ENCODE assay signal across 39 cellular contexts in genomic region chr19:7793493-7793892, GRCh38. TPM values are rescaled to one million over a fixed set of nuclear protein-coding genes. Genes with fewer than 3 reads are reported as not detected.
A peak's percentile ranks its signal among the peaks of the same experiment; 100 is the strongest.
DNase-seq lines count a peak whose midpoint lies in the region; ATAC-seq and TF ChIP-seq lines count a peak whose summit lies in the region.
"Had no signal": no experiment of that assay in that cellular context is flagged by ENCODE, and none has a peak within 500 bp of the region (broad histone marks: within the 10 kb centered on the region; RNA-seq: fewer than 3 reads in every experiment).

No MANE protein-coding gene starts in this region.

- H4K91ac ChIP-seq in trophoblast cell (ENCODE audit: low read depth, low read length): no peak overlapping the region

- RAD21 ChIA-PET in HCT116 (lab: Charles Lee; ENCODE audit: low non-redundant PET in 1 of 2, low total read pairs in 2 of 2, uncharacterized antibody in 2 of 2, unreplicated experiment in 2 of 2): no interaction called here

- no peak overlapping the region for H4K8ac ChIP-seq in trophoblast cell (ENCODE audit: low read depth, low read length)

- H3K9ac ChIP-seq in HCT116 (ENCODE audit: low read length) (no peak overlapping the region), trophoblast cell (ENCODE audit: low read length) (no peak overlapping the region), colonic mucosa (ENCODE audit: low read depth in 2 of 2, low read length in 2 of 2) (no peak overlapping the region)
- H3K9ac ChIP-seq: BLaER1; BLaER1 treated with 17β-estradiol and CSF1 and Interleukin-3, amounts not matched to agents 10 nM and 100 nM had no signal

- H3K9me3 ChIP-seq in HCT116 (ENCODE audit: control insufficient read depth in 1 of 2, insufficient read depth in 1 of 2, low read depth in 1 of 2, low read length in 2 of 2) (no peaks in the 10 kb centered on the region), trophoblast cell (ENCODE audit: insufficient read depth, low read depth, low read length) (peaks cover 2% of the 10 kb centered on the region), colonic mucosa (no peaks in the 10 kb centered on the region)
- H3K9me3 ChIP-seq: A549, BE2C had no signal

- H3K4me3 Mint-ChIP-seq in activated T-helper 1 cell treated with anti-CD3 and anti-CD28 coated beads, Interleukin-12 subunit alpha, Interleukin-12 subunit beta, Interleukin-2, Interleukin-4 antibody, amounts not matched to agents 30 ng/mL and 10 ng/mL and 1 ng/mL, durations not matched to agents 14 hours and 24 hours and 36 hours: no peak overlapping the region
- H3K4me3 Mint-ChIP-seq in mesothelial cell of epicardium: no peak overlapping the region
- H3K4me3 Mint-ChIP-seq: B cell; CD14-positive monocyte; CD4-positive, alpha-beta memory T cell; CD4-positive, alpha-beta T cell; CD4-positive, CD25-positive, alpha-beta regulatory T cell; CD8-positive, alpha-beta memory T cell; CD8-positive, alpha-beta T cell had no signal

- H3K4me1 ChIP-seq in HCT116 (ENCODE audit: control insufficient read depth in 1 of 2, insufficient read depth in 2 of 2, low read length in 2 of 2) (peaks cover 2 to 3% of the 10 kb centered on the region in 2 experiments; a peak in 3 of 4 replicates), trophoblast cell (ENCODE audit: control insufficient read depth in 1 of 2, insufficient read depth in 2 of 2, low read length in 2 of 2) (peaks cover 20 to 24% of the 10 kb centered on the region in 2 experiments), colonic mucosa (no peaks in the 10 kb centered on the region)
- H3K4me1 ChIP-seq: A549, BE2C had no signal

- TF ChIP-seq RAD21 in HCT116 (IDR thresholded peaks at IDR 0.05; ENCODE audit: low read depth): no peak

- ATAC-seq in HCT116 (no peak), GM19397 (IDR thresholded peaks at IDR 0.05; ENCODE audit: unreplicated experiment) (no peak), HG03439 (IDR thresholded peaks at IDR 0.05; ENCODE audit: unreplicated experiment) (no peak)
- ATAC-seq: A549; CD8-positive, alpha-beta T cell had no signal

- DNase-seq in HCT116 (ENCODE audit: low read depth, low spot score) (no peak), mesothelial cell of epicardium (ENCODE audit: low spot score in 2 of 2, unreplicated experiment in 2 of 2) (no peak), trophoblast cell (no peak), NCI-H82 treated with DMSO at 0.1 percent for 48 hours (lab: John Stamatoyannopoulos, UW; ENCODE audit: unreplicated experiment) (no peak), colonic mucosa (no peak)
- no peak for DNase-seq in activated T-helper 1 cell treated with anti-CD3 and anti-CD28 coated beads, Interleukin-12 subunit alpha, Interleukin-12 subunit beta, Interleukin-2, Interleukin-4 antibody, amounts not matched to agents 30 ng/mL and 10 ng/mL and 1 ng/mL, durations not matched to agents 14 hours and 24 hours and 36 hours (ENCODE audit: low spot score)
- DNase-seq: 8988T; ACHN; AML-193; BE2C; Caco-2; Calu3; CD4-positive, alpha-beta memory T cell; CD4-positive, alpha-beta T cell; CD4-positive, CD25-positive, alpha-beta regulatory T cell; CD8-positive, alpha-beta memory T cell; CD8-positive, alpha-beta T cell; COR-L47; DMS 273 treated with DMSO at 0.1 percent for 48 hours; DMS153; DMS53; DMS79; DMS79 treated with DMSO at 0.1 percent for 48 hours; DND-41; EL had no signal

- no TSS peak for BruUV-seq in HCT116 (replicated peaks; lab: Mats Ljungman, UMichigan)

- H3K14ac ChIP-seq in trophoblast cell (ENCODE audit: low read length): no peak overlapping the region

- H2BK5ac ChIP-seq in trophoblast cell (ENCODE audit: low read depth, low read length, poor library complexity): no peak overlapping the region

- H2BK12ac ChIP-seq in trophoblast cell (ENCODE audit: low read length): peak overlapping the region; percentile 16

- H3K36me3 ChIP-seq in HCT116 (ENCODE audit: control insufficient read depth in 1 of 2, insufficient read depth in 2 of 2, low read length in 2 of 2) (no peaks in the 10 kb centered on the region), trophoblast cell (ENCODE audit: control insufficient read depth in 1 of 2, insufficient read depth in 2 of 2, low read length in 2 of 2) (no peaks in the 10 kb centered on the region), colonic mucosa (no peaks in the 10 kb centered on the region)
- H3K36me3 ChIP-seq: BE2C; BLaER1; BLaER1 treated with 17β-estradiol and CSF1 and Interleukin-3, amounts not matched to agents 10 nM and 100 nM had no signal

- H3K79me1 ChIP-seq in trophoblast cell (ENCODE audit: low read length): peaks cover 16% of the 10 kb centered on the region

- no peak overlapping the region for H3K18ac ChIP-seq in trophoblast cell (ENCODE audit: low read length)

- H3K4me2 ChIP-seq in HCT116 (ENCODE audit: low read length) (no peak overlapping the region), trophoblast cell (ENCODE audit: low read length) (no peak overlapping the region)
- H3K4me2 ChIP-seq: A549 had no signal

- peaks cover 32% of the 10 kb centered on the region for H3K27me3 Mint-ChIP-seq in activated T-helper 1 cell treated with anti-CD3 and anti-CD28 coated beads, Interleukin-12 subunit alpha, Interleukin-12 subunit beta, Interleukin-2, Interleukin-4 antibody, amounts not matched to agents 30 ng/mL and 10 ng/mL and 1 ng/mL, durations not matched to agents 14 hours and 24 hours and 36 hours (ENCODE audit: insufficient read depth)
- H3K27me3 Mint-ChIP-seq in mesothelial cell of epicardium (ENCODE audit: low read depth): peaks cover 2% of the 10 kb centered on the region

- H4K12ac ChIP-seq in trophoblast cell (ENCODE audit: low read depth, low read length): no peak overlapping the region

- CTCF ChIA-PET in HCT116 (lab: Charles Lee): no interaction called here

- H3K4me1 Mint-ChIP-seq in activated T-helper 1 cell treated with anti-CD3 and anti-CD28 coated beads, Interleukin-12 subunit alpha, Interleukin-12 subunit beta, Interleukin-2, Interleukin-4 antibody, amounts not matched to agents 30 ng/mL and 10 ng/mL and 1 ng/mL, durations not matched to agents 14 hours and 24 hours and 36 hours (ENCODE audit: low read depth): no peaks in the 10 kb centered on the region
- H3K4me1 Mint-ChIP-seq in mesothelial cell of epicardium: peaks cover 55% of the 10 kb centered on the region

- H3K27me3 ChIP-seq in HCT116 (ENCODE audit: insufficient read depth, low read length) (no peaks in the 10 kb centered on the region), trophoblast cell (ENCODE audit: insufficient read depth, low read length) (peaks cover 7% of the 10 kb centered on the region), colonic mucosa (peaks cover 13% of the 10 kb centered on the region)

- WGBS in trophoblast cell (ENCODE audit: extremely low coverage, insufficient coverage, insufficient read length): no CpG with 5 or more reads among the region's 3 CpGs

- no peak overlapping the region for H2AK5ac ChIP-seq in trophoblast cell (ENCODE audit: low read length)

- H4K20me1 ChIP-seq in HCT116 (ENCODE audit: insufficient read depth): no peaks in the 10 kb centered on the region
- H4K20me1 ChIP-seq: BLaER1; BLaER1 treated with 17β-estradiol and CSF1 and Interleukin-3, amounts not matched to agents 10 nM and 100 nM had no signal

- no peaks in the 10 kb centered on the region for H3K36me3 Mint-ChIP-seq in activated T-helper 1 cell treated with anti-CD3 and anti-CD28 coated beads, Interleukin-12 subunit alpha, Interleukin-12 subunit beta, Interleukin-2, Interleukin-4 antibody, amounts not matched to agents 30 ng/mL and 10 ng/mL and 1 ng/mL, durations not matched to agents 14 hours and 24 hours and 36 hours (ENCODE audit: low read depth)
- peaks cover 3% of the 10 kb centered on the region for H3K36me3 Mint-ChIP-seq in mesothelial cell of epicardium
- H3K36me3 Mint-ChIP-seq: CD4-positive, alpha-beta memory T cell; CD4-positive, CD25-positive, alpha-beta regulatory T cell; CD8-positive, alpha-beta T cell had no signal

- POLR2A ChIA-PET in HCT116 (lab: Charles Lee): no interaction called here

- no peaks in the 10 kb centered on the region for H3K9me2 ChIP-seq in HCT116 (ENCODE audit: insufficient read depth)

- H3K79me2 ChIP-seq in HCT116 (ENCODE audit: insufficient read depth, low read length): no peaks in the 10 kb centered on the region
- H3K79me2 ChIP-seq in trophoblast cell (ENCODE audit: control insufficient read depth, insufficient read depth, low read length, poor library complexity): no peaks in the 10 kb centered on the region

- no peak overlapping the region for H3K4me3 ChIP-seq in HCT116 (replicated peaks in 1 of 2; ENCODE audit: low read depth in 1 of 2, low read length in 2 of 2)
- H3K4me3 ChIP-seq in trophoblast cell (ENCODE audit: low read depth, low read length): no peak overlapping the region
- no peak overlapping the region for H3K4me3 ChIP-seq in colonic mucosa
- H3K4me3 ChIP-seq: A549; BLaER1; BLaER1 treated with 17β-estradiol and CSF1 and Interleukin-3, amounts not matched to agents 10 nM and 100 nM had no signal

- H2AFZ ChIP-seq in HCT116 (ENCODE audit: low read depth, low read length, poor library complexity, severe bottlenecking) (no peak overlapping the region), trophoblast cell (ENCODE audit: insufficient read depth, low read length, poor library complexity) (no peak overlapping the region)

- TF ChIP-seq POLR2A in HCT116 (IDR thresholded peaks at IDR 0.05; ENCODE audit: borderline replicate concordance, extremely low read depth, insufficient read depth, insufficient read length): no peak

- H2BK120ac ChIP-seq in trophoblast cell (ENCODE audit: insufficient read depth, low read length, poor library complexity): no peak overlapping the region

- H3K27ac ChIP-seq in HCT116 (ENCODE audit: low read depth, low read length) (no peak overlapping the region), trophoblast cell (ENCODE audit: low read depth, low read length) (no peak overlapping the region), colonic mucosa (no peak overlapping the region)
- H3K27ac ChIP-seq: 22Rv1; A549; BLaER1; BLaER1 treated with 17β-estradiol and CSF1 and Interleukin-3, amounts not matched to agents 10 nM and 100 nM; C4-2B had no signal

- intact Hi-C loops in HCT116 (cut with micrococcal nuclease) (no loop called here), colonic mucosa (cut with DNase I) (no loop called here)
- intact Hi-C loops in activated T-helper 1 cell treated with anti-CD3 and anti-CD28 coated beads, Interleukin-12 subunit alpha, Interleukin-12 subunit beta, Interleukin-2, Interleukin-4 antibody, amounts not matched to agents 30 ng/mL and 10 ng/mL and 1 ng/mL, durations not matched to agents 14 hours and 24 hours and 36 hours (cut with micrococcal nuclease): loop anchor here (10.0 kb wide), 1 partner anchor 439 kb away; no protein-coding TSS in a partner anchor

- peak overlapping the region; percentile 5 for H3K27ac Mint-ChIP-seq in activated T-helper 1 cell treated with anti-CD3 and anti-CD28 coated beads, Interleukin-12 subunit alpha, Interleukin-12 subunit beta, Interleukin-2, Interleukin-4 antibody, amounts not matched to agents 30 ng/mL and 10 ng/mL and 1 ng/mL, durations not matched to agents 14 hours and 24 hours and 36 hours
- H3K27ac Mint-ChIP-seq in mesothelial cell of epicardium: peak overlapping the region; percentile 75
- H3K27ac Mint-ChIP-seq: B cell; CD4-positive, alpha-beta memory T cell; CD4-positive, alpha-beta T cell; CD4-positive, CD25-positive, alpha-beta regulatory T cell; CD8-positive, alpha-beta memory T cell; CD8-positive, alpha-beta T cell had no signal

- H3K4ac ChIP-seq in trophoblast cell (ENCODE audit: low read depth, low read length): no peak overlapping the region

- H3K9me3 Mint-ChIP-seq in activated T-helper 1 cell treated with anti-CD3 and anti-CD28 coated beads, Interleukin-12 subunit alpha, Interleukin-12 subunit beta, Interleukin-2, Interleukin-4 antibody, amounts not matched to agents 30 ng/mL and 10 ng/mL and 1 ng/mL, durations not matched to agents 14 hours and 24 hours and 36 hours: no peaks in the 10 kb centered on the region
- H3K9me3 Mint-ChIP-seq in mesothelial cell of epicardium: peaks cover 6% of the 10 kb centered on the region
- H3K9me3 Mint-ChIP-seq: CD4-positive, alpha-beta T cell; CD8-positive, alpha-beta T cell had no signal

- TF ChIP-seq CTCF in HCT116 (IDR thresholded peaks at IDR 0.05 in 2 of 3, conservative IDR thresholded peaks at IDR 0.05 in 1 of 3; ENCODE audit: borderline replicate concordance in 1 of 3, insufficient read depth in 1 of 3, low read depth in 2 of 3, low read length in 2 of 3) (no peak), mesothelial cell of epicardium (IDR thresholded peaks at IDR 0.05; ENCODE audit: unreplicated experiment) (no peak), colonic mucosa (IDR thresholded peaks at IDR 0.05) (no peak)

- no peak overlapping the region for H3K23ac ChIP-seq in trophoblast cell (ENCODE audit: low read length)

RNA-seq across cellular contexts. Expression of gene CLEC4M, which starts 30.4 kb away (rescaled TPM):
- total RNA-seq in HCT116 (2021; ENCODE audit: unreplicated experiment) (not detected), mesothelial cell of epicardium (1.2 to 2.1 TPM (median 1.5 TPM) in 3 replicates), colonic mucosa (not detected)
- not detected in 2 replicates for polyA plus RNA-seq in HCT116 (2012)
- not detected in 2 replicates for total RNA-seq in activated T-helper 1 cell treated with anti-CD3 and anti-CD28 coated beads, Interleukin-12 subunit alpha, Interleukin-12 subunit beta, Interleukin-2, Interleukin-4 antibody, amounts not matched to agents 30 ng/mL and 10 ng/mL and 1 ng/mL, durations not matched to agents 14 hours and 24 hours and 36 hours
- not detected in 2 replicates for polyA plus RNA-seq in trophoblast cell (2013)
- total RNA-seq: A673; Caco-2; Calu3; CD4-positive, alpha-beta memory T cell; CD4-positive, alpha-beta T cell; CD4-positive, CD25-positive, alpha-beta regulatory T cell; CD8-positive, alpha-beta memory T cell; CD8-positive, alpha-beta T cell; Daoy had no signal
- polyA plus RNA-seq: A549; AG04450; BJ; CD14-positive monocyte; CD4-positive, alpha-beta memory T cell; CD8-positive, alpha-beta memory T cell had no signal

RNA-seq across cellular contexts. Expression of gene EVI5L, which starts 36.5 kb away (rescaled TPM):
- total RNA-seq in HCT116 (2021; ENCODE audit: unreplicated experiment): 15.0 TPM
- 17.1 and 21.0 TPM in 2 replicates for polyA plus RNA-seq in HCT116 (2012)
- total RNA-seq in activated T-helper 1 cell treated with anti-CD3 and anti-CD28 coated beads, Interleukin-12 subunit alpha, Interleukin-12 subunit beta, Interleukin-2, Interleukin-4 antibody, amounts not matched to agents 30 ng/mL and 10 ng/mL and 1 ng/mL, durations not matched to agents 14 hours and 24 hours and 36 hours: 4.4 TPM in 2 replicates
- 18.5 to 21.7 TPM (median 19.5 TPM) in 3 replicates for total RNA-seq in mesothelial cell of epicardium
- polyA plus RNA-seq in trophoblast cell (2013): 7.0 and 7.3 TPM in 2 replicates
- 10 to 100 TPM; 10.6 to 12.0 TPM for total RNA-seq in colonic mucosa

RNA-seq across cellular contexts. Expression of gene CD209, which starts 46.2 kb away (rescaled TPM):
- total RNA-seq in HCT116 (2021; ENCODE audit: unreplicated experiment) (not detected), mesothelial cell of epicardium (not detected in 3 replicates), colonic mucosa (10 to 100 TPM in 1 of 2 donors, 1 to 10 TPM in 1; 4.0 to 12.1 TPM)
- polyA plus RNA-seq in HCT116 (2012): not detected in 2 replicates
- total RNA-seq in activated T-helper 1 cell treated with anti-CD3 and anti-CD28 coated beads, Interleukin-12 subunit alpha, Interleukin-12 subunit beta, Interleukin-2, Interleukin-4 antibody, amounts not matched to agents 30 ng/mL and 10 ng/mL and 1 ng/mL, durations not matched to agents 14 hours and 24 hours and 36 hours: not detected in 2 replicates
- not detected in 2 replicates for polyA plus RNA-seq in trophoblast cell (2013)
- total RNA-seq: A172; A673; B cell; Caco-2; Calu3; CD4-positive, alpha-beta T cell; CD4-positive, CD25-positive, alpha-beta regulatory T cell; CD8-positive, alpha-beta T cell; Daoy had no signal
- polyA plus RNA-seq: A549; AG04450; BJ; CD4-positive, alpha-beta memory T cell; CD4-positive, CD25-positive, alpha-beta regulatory T cell; CD8-positive, alpha-beta memory T cell had no signal
